In genomic region chr5:179313849-179314521, GRCh38 we compare ENCODE assay signal across 12 cellular contexts. TPM values are rescaled to one million over a fixed set of nuclear protein-coding genes. Genes with fewer than 3 reads are reported as not detected.
DNase-seq lines count a peak whose midpoint lies in the region; ATAC-seq and TF ChIP-seq lines count a peak whose summit lies in the region.
"Had no signal": no experiment of that assay in that cellular context is flagged by ENCODE, and none has a peak within 500 bp of the region (broad histone marks: within the 10 kb centered on the region; RNA-seq: fewer than 3 reads in every experiment).

No MANE protein-coding gene starts in this region.

- peak; percentile 58; the same call in 1 of the 3 replicates for ATAC-seq in SK-N-SH treated with all-trans-retinoic acid at 6 μM for 48 hours
- ATAC-seq in effector memory CD8-positive, alpha-beta T cell (replicated peaks) = no peak

- peaks cover 17 to 59% of the 10 kb centered on the region in 2 donors for H3K27me3 Mint-ChIP-seq in effector memory CD8-positive, alpha-beta T cell

- no peaks in the 10 kb centered on the region for H3K36me3 Mint-ChIP-seq in effector memory CD8-positive, alpha-beta T cell (ENCODE audit: insufficient read depth)
- H3K36me3 Mint-ChIP-seq: IgD-negative memory B cell had no signal

- peak in 11 of 14 donors; percentile 5 to 96 (median 36) for DNase-seq in C1 segment of cervical spinal cord (lab: John Stamatoyannopoulos, UW)
- DNase-seq in head of caudate nucleus = peak; percentile 4 to 80 (median 58)
- DNase-seq in posterior vena cava (ENCODE audit: low spot score) = peak; percentile 96
- DNase-seq in NOMO-1 treated with dmso at 0.1 percent for 144 hours (lab: John Stamatoyannopoulos, UW; ENCODE audit: unreplicated experiment) = no peak
- no peak for DNase-seq in effector memory CD8-positive, alpha-beta T cell
- no peak for DNase-seq in foreskin melanocyte
- no peak for DNase-seq in Kasumi-1 (lab: John Stamatoyannopoulos, UW)
- DNase-seq: activated T-cell treated with anti-CD3 and anti-CD28 coated beads for 4 hours; DND-41; stimulated activated CD4-positive, alpha-beta T cell treated with anti-CD3 and anti-CD28 coated beads, Interleukin-2, amount 100 ng/mL, for 24 hours had no signal

- no peaks in the 10 kb centered on the region for H3K4me1 Mint-ChIP-seq in effector memory CD8-positive, alpha-beta T cell (ENCODE audit: low read depth in 2 of 2)
- H3K4me1 Mint-ChIP-seq: IgD-negative memory B cell had no signal

- H3K4me3 Mint-ChIP-seq in effector memory CD8-positive, alpha-beta T cell = no peak overlapping the region

- intact Hi-C loops in head of caudate nucleus (cut with DNase I) = no loop called here
- intact Hi-C loops in posterior vena cava (cut with DNase I) = no loop called here

- no peaks in the 10 kb centered on the region for H3K9me3 Mint-ChIP-seq in effector memory CD8-positive, alpha-beta T cell

- no peak overlapping the region for H3K27ac Mint-ChIP-seq in effector memory CD8-positive, alpha-beta T cell
- H3K27ac Mint-ChIP-seq: IgD-negative memory B cell had no signal

TF ChIP-seq in SK-N-SH treated with all-trans-retinoic acid at 6 μM for 48 hours, 23 proteins besides CTCF, POLR2A, EP300 and RAD21:
- TF ChIP-seq RARB (CRISPR knock-in tag; IDR thresholded peaks at IDR 0.05) (no peak), CSRNP3 (CRISPR knock-in tag; IDR thresholded peaks at IDR 0.05) (no peak), ZFP30 (CRISPR knock-in tag; IDR thresholded peaks at IDR 0.05) (no peak), TCF4 (CRISPR knock-in tag; IDR thresholded peaks at IDR 0.05; ENCODE audit: borderline replicate concordance) (peak; percentile 31; the same call in 1 of the 2 replicates)
- TF ChIP-seq, protein P1, sequence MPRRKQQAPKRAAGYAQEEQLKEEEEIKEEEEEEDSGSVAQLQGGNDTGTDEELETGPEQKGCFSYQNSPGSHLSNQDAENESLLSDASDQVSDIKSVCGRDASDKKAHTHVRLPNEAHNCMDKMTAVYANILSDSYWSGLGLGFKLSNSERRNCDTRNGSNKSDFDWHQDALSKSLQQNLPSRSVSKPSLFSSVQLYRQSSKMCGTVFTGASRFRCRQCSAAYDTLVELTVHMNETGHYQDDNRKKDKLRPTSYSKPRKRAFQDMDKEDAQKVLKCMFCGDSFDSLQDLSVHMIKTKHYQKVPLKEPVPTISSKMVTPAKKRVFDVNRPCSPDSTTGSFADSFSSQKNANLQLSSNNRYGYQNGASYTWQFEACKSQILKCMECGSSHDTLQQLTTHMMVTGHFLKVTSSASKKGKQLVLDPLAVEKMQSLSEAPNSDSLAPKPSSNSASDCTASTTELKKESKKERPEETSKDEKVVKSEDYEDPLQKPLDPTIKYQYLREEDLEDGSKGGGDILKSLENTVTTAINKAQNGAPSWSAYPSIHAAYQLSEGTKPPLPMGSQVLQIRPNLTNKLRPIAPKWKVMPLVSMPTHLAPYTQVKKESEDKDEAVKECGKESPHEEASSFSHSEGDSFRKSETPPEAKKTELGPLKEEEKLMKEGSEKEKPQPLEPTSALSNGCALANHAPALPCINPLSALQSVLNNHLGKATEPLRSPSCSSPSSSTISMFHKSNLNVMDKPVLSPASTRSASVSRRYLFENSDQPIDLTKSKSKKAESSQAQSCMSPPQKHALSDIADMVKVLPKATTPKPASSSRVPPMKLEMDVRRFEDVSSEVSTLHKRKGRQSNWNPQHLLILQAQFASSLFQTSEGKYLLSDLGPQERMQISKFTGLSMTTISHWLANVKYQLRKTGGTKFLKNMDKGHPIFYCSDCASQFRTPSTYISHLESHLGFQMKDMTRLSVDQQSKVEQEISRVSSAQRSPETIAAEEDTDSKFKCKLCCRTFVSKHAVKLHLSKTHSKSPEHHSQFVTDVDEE (CRISPR knock-in tag; IDR thresholded peaks at IDR 0.05) = peak; percentile 75; the same call in 1 of the 2 replicates

RNA-seq across cellular contexts. Expression of gene ADAMTS2, which starts 31.3 kb away (rescaled TPM):
- total RNA-seq in posterior vena cava = 10 to 100 TPM; 27.1 to 62.0 TPM

Comparison
In these comparisons a context has a peak if more than half of its experiments do, and no peak if none do; other contexts are left out.
1. DNase-seq: peak in C1 segment of cervical spinal cord (11 of 14), head of caudate nucleus (42 of 42) and posterior vena cava (single experiment); none in NOMO-1 treated with dmso at 0.1 percent for 144 hours (single experiment), effector memory CD8-positive, alpha-beta T cell (0 of 3), foreskin melanocyte (single experiment) and Kasumi-1 (0 of 2).